Comparison of ENCODE assay signal across 1 cellular context in the genomic region with DNA sequence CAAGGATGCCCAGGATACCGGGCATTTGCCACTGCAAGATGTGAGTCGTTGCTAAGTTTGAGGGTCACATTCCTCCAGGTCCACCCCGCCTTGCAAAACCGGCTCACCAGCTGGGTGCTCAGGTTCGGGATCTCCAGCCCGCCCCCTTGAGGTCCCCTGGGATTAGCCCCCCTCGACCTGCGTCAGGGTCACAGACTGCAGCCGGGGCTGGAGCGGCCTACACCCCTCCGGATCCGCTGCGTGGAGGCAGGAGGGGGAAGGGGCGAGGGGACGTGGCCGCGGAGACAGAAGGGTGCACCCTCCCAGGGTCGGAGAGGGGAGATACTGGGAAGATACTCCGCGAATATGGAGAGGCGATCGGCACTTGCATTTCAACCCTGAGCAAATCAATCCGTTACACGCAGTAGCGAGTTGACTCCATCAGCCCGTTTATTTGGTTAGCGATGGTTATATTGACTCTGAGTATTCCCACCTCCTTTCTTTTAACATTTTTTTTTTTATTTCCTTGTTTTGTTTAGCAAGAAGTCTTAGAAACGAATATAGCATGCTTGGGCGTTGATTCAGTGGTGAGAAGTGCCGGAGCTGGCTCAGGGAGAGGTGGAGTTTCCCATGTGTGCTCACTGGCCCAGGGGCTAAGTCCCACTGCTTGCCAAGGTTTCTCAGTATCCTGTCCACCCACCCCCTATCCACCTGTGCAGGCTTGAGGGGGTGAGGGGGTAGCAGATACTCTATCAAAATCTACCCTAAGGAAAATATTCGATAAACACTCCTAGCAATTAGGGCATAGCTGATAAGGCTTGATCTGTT.
TF ChIP-seq lines count a peak whose summit lies in the region.

No MANE protein-coding gene starts in this region.

TF ChIP-seq in HepG2, 621 proteins besides CTCF, POLR2A, EP300 and RAD21 (continued from another document and continues in another):
- TF ChIP-seq, protein P1, sequence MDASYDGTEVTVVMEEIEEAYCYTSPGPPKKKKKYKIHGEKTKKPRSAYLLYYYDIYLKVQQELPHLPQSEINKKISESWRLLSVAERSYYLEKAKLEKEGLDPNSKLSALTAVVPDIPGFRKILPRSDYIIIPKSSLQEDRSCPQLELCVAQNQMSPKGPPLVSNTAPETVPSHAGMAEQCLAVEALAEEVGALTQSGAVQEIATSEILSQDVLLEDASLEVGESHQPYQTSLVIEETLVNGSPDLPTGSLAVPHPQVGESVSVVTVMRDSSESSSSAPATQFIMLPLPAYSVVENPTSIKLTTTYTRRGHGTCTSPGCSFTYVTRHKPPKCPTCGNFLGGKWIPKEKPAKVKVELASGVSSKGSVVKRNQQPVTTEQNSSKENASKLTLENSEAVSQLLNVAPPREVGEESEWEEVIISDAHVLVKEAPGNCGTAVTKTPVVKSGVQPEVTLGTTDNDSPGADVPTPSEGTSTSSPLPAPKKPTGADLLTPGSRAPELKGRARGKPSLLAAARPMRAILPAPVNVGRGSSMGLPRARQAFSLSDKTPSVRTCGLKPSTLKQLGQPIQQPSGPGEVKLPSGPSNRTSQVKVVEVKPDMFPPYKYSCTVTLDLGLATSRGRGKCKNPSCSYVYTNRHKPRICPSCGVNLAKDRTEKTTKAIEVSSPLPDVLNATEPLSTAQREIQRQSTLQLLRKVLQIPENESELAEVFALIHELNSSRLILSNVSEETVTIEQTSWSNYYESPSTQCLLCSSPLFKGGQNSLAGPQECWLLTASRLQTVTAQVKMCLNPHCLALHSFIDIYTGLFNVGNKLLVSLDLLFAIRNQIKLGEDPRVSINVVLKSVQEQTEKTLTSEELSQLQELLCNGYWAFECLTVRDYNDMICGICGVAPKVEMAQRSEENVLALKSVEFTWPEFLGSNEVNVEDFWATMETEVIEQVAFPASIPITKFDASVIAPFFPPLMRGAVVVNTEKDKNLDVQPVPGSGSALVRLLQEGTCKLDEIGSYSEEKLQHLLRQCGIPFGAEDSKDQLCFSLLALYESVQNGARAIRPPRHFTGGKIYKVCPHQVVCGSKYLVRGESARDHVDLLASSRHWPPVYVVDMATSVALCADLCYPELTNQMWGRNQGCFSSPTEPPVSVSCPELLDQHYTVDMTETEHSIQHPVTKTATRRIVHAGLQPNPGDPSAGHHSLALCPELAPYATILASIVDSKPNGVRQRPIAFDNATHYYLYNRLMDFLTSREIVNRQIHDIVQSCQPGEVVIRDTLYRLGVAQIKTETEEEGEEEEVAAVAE (CRISPR knock-in tag; IDR thresholded peaks at IDR 0.05; ENCODE audit: borderline replicate concordance), result no peak
- TF ChIP-seq ZNF652 (CRISPR knock-in tag; IDR thresholded peaks at IDR 0.05; ENCODE audit: borderline replicate concordance, low read depth) (no peak), MIER3 (CRISPR knock-in tag; IDR thresholded peaks at IDR 0.05; ENCODE audit: borderline replicate concordance) (no peak), HNRNPK (IDR thresholded peaks at IDR 0.05; ENCODE audit: low read depth, low read length, poor library complexity, severe bottlenecking) (no peak), SP4 (CRISPR knock-in tag; IDR thresholded peaks at IDR 0.05) (no peak), TBL1XR1 (IDR thresholded peaks at IDR 0.05; ENCODE audit: borderline replicate concordance, low read length, partially characterized antibody) (no peak), ZNF644 (CRISPR knock-in tag; IDR thresholded peaks at IDR 0.05; ENCODE audit: low read depth) (no peak), TBP (CRISPR knock-in tag; IDR thresholded peaks at IDR 0.05) (no peak), SIX4 (CRISPR knock-in tag; IDR thresholded peaks at IDR 0.05) (no peak), ZNF224 (CRISPR knock-in tag; IDR thresholded peaks at IDR 0.05) (no peak), ZNF230 (CRISPR knock-in tag; IDR thresholded peaks at IDR 0.05) (no peak), SMAD3 (CRISPR knock-in tag; IDR thresholded peaks at IDR 0.05) (no peak), HMG20B (CRISPR knock-in tag; conservative IDR thresholded peaks at IDR 0.05) (no peak), NFYB (CRISPR knock-in tag; IDR thresholded peaks at IDR 0.05) (no peak), RFX3 (CRISPR knock-in tag; IDR thresholded peaks at IDR 0.05) (no peak), ZNF605 (CRISPR knock-in tag; IDR thresholded peaks at IDR 0.05) (no peak), FOXM1 (CRISPR knock-in tag; IDR thresholded peaks at IDR 0.05) (no peak), RORA (CRISPR knock-in tag; IDR thresholded peaks at IDR 0.05) (no peak), SP140L (CRISPR knock-in tag; IDR thresholded peaks at IDR 0.05; ENCODE audit: borderline replicate concordance) (no peak), MTA1 (CRISPR knock-in tag; IDR thresholded peaks at IDR 0.05; ENCODE audit: borderline replicate concordance) (peak; percentile 49; the same call in 1 of the 2 replicates), FOXA1 (IDR thresholded peaks at IDR 0.05) (no peak), FOXA1 (CRISPR knock-in tag; IDR thresholded peaks at IDR 0.05) (no peak), KLF15 (CRISPR knock-in tag; IDR thresholded peaks at IDR 0.05; ENCODE audit: borderline replicate concordance) (no peak), TAF15 (IDR thresholded peaks at IDR 0.05; ENCODE audit: low read depth, low read length, poor library complexity, severe bottlenecking) (no peak), ZSCAN25 (CRISPR knock-in tag; IDR thresholded peaks at IDR 0.05) (peak; percentile 88), ZNF761 (CRISPR knock-in tag; conservative IDR thresholded peaks at IDR 0.05) (no peak), SIX1 (CRISPR knock-in tag; IDR thresholded peaks at IDR 0.05; ENCODE audit: borderline replicate concordance) (no peak), ZNF777 (CRISPR knock-in tag; IDR thresholded peaks at IDR 0.05) (no peak), ZNF660 (CRISPR knock-in tag; IDR thresholded peaks at IDR 0.05; ENCODE audit: borderline replicate concordance, low read depth) (no peak), NFATC3 (CRISPR knock-in tag; IDR thresholded peaks at IDR 0.05) (no peak), ERF (CRISPR knock-in tag; IDR thresholded peaks at IDR 0.05) (no peak), ZNF205 (CRISPR knock-in tag; IDR thresholded peaks at IDR 0.05) (no peak), ZNF782 (CRISPR knock-in tag; IDR thresholded peaks at IDR 0.05; ENCODE audit: borderline replicate concordance) (no peak), ZNF768 (CRISPR knock-in tag; IDR thresholded peaks at IDR 0.05) (no peak; the same call in 1 of the 2 replicates), NFKBIZ (CRISPR knock-in tag; IDR thresholded peaks at IDR 0.05) (no peak), ZNF337 (CRISPR knock-in tag; IDR thresholded peaks at IDR 0.05; ENCODE audit: borderline replicate concordance, low read depth) (no peak)
- TF ChIP-seq, protein P2, sequence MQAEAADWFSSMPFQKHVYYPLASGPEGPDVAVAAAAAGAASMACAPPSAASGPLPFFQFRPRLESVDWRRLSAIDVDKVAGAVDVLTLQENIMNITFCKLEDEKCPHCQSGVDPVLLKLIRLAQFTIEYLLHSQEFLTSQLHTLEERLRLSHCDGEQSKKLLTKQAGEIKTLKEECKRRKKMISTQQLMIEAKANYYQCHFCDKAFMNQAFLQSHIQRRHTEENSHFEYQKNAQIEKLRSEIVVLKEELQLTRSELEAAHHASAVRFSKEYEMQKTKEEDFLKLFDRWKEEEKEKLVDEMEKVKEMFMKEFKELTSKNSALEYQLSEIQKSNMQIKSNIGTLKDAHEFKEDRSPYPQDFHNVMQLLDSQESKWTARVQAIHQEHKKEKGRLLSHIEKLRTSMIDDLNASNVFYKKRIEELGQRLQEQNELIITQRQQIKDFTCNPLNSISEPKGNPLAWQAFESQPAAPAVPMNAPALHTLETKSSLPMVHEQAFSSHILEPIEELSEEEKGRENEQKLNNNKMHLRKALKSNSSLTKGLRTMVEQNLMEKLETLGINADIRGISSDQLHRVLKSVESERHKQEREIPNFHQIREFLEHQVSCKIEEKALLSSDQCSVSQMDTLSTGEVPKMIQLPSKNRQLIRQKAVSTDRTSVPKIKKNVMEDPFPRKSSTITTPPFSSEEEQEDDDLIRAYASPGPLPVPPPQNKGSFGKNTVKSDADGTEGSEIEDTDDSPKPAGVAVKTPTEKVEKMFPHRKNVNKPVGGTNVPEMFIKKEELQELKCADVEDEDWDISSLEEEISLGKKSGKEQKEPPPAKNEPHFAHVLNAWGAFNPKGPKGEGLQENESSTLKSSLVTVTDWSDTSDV (CRISPR knock-in tag; IDR thresholded peaks at IDR 0.05), result no peak
- TF ChIP-seq, protein P3, sequence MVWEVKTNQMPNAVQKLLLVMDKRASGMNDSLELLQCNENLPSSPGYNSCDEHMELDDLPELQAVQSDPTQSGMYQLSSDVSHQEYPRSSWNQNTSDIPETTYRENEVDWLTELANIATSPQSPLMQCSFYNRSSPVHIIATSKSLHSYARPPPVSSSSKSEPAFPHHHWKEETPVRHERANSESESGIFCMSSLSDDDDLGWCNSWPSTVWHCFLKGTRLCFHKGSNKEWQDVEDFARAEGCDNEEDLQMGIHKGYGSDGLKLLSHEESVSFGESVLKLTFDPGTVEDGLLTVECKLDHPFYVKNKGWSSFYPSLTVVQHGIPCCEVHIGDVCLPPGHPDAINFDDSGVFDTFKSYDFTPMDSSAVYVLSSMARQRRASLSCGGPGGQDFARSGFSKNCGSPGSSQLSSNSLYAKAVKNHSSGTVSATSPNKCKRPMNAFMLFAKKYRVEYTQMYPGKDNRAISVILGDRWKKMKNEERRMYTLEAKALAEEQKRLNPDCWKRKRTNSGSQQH (CRISPR knock-in tag; IDR thresholded peaks at IDR 0.05; ENCODE audit: low read depth), result no peak
- TF ChIP-seq, protein P4, sequence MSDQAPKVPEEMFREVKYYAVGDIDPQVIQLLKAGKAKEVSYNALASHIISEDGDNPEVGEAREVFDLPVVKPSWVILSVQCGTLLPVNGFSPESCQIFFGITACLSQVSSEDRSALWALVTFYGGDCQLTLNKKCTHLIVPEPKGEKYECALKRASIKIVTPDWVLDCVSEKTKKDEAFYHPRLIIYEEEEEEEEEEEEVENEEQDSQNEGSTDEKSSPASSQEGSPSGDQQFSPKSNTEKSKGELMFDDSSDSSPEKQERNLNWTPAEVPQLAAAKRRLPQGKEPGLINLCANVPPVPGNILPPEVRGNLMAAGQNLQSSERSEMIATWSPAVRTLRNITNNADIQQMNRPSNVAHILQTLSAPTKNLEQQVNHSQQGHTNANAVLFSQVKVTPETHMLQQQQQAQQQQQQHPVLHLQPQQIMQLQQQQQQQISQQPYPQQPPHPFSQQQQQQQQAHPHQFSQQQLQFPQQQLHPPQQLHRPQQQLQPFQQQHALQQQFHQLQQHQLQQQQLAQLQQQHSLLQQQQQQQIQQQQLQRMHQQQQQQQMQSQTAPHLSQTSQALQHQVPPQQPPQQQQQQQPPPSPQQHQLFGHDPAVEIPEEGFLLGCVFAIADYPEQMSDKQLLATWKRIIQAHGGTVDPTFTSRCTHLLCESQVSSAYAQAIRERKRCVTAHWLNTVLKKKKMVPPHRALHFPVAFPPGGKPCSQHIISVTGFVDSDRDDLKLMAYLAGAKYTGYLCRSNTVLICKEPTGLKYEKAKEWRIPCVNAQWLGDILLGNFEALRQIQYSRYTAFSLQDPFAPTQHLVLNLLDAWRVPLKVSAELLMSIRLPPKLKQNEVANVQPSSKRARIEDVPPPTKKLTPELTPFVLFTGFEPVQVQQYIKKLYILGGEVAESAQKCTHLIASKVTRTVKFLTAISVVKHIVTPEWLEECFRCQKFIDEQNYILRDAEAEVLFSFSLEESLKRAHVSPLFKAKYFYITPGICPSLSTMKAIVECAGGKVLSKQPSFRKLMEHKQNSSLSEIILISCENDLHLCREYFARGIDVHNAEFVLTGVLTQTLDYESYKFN (CRISPR knock-in tag; conservative IDR thresholded peaks at IDR 0.05), result no peak; the same call in 1 of the 2 replicates
- TF ChIP-seq, protein P5, sequence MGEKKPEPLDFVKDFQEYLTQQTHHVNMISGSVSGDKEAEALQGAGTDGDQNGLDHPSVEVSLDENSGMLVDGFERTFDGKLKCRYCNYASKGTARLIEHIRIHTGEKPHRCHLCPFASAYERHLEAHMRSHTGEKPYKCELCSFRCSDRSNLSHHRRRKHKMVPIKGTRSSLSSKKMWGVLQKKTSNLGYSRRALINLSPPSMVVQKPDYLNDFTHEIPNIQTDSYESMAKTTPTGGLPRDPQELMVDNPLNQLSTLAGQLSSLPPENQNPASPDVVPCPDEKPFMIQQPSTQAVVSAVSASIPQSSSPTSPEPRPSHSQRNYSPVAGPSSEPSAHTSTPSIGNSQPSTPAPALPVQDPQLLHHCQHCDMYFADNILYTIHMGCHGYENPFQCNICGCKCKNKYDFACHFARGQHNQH (CRISPR knock-in tag; IDR thresholded peaks at IDR 0.05), result 0 out of 2 replicates have a peak, but pooled peaks have one; percentile 22
- TF ChIP-seq, protein P6, sequence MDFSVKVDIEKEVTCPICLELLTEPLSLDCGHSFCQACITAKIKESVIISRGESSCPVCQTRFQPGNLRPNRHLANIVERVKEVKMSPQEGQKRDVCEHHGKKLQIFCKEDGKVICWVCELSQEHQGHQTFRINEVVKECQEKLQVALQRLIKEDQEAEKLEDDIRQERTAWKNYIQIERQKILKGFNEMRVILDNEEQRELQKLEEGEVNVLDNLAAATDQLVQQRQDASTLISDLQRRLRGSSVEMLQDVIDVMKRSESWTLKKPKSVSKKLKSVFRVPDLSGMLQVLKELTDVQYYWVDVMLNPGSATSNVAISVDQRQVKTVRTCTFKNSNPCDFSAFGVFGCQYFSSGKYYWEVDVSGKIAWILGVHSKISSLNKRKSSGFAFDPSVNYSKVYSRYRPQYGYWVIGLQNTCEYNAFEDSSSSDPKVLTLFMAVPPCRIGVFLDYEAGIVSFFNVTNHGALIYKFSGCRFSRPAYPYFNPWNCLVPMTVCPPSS (IDR thresholded peaks at IDR 0.05), result no peak
- TF ChIP-seq, protein P7, sequence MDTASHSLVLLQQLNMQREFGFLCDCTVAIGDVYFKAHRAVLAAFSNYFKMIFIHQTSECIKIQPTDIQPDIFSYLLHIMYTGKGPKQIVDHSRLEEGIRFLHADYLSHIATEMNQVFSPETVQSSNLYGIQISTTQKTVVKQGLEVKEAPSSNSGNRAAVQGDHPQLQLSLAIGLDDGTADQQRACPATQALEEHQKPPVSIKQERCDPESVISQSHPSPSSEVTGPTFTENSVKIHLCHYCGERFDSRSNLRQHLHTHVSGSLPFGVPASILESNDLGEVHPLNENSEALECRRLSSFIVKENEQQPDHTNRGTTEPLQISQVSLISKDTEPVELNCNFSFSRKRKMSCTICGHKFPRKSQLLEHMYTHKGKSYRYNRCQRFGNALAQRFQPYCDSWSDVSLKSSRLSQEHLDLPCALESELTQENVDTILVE (CRISPR knock-in tag; IDR thresholded peaks at IDR 0.05), result no peak
- TF ChIP-seq, protein P8, sequence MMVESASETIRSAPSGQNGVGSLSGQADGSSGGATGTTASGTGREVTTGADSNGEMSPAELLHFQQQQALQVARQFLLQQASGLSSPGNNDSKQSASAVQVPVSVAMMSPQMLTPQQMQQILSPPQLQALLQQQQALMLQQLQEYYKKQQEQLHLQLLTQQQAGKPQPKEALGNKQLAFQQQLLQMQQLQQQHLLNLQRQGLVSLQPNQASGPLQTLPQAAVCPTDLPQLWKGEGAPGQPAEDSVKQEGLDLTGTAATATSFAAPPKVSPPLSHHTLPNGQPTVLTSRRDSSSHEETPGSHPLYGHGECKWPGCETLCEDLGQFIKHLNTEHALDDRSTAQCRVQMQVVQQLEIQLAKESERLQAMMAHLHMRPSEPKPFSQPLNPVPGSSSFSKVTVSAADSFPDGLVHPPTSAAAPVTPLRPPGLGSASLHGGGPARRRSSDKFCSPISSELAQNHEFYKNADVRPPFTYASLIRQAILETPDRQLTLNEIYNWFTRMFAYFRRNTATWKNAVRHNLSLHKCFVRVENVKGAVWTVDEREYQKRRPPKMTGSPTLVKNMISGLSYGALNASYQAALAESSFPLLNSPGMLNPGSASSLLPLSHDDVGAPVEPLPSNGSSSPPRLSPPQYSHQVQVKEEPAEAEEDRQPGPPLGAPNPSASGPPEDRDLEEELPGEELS (CRISPR knock-in tag; IDR thresholded peaks at IDR 0.05), result no peak
- TF ChIP-seq, protein P9, sequence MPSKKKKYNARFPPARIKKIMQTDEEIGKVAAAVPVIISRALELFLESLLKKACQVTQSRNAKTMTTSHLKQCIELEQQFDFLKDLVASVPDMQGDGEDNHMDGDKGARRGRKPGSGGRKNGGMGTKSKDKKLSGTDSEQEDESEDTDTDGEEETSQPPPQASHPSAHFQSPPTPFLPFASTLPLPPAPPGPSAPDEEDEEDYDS (CRISPR knock-in tag; IDR thresholded peaks at IDR 0.05), result no peak
